Comparison of ENCODE assay signal across 8 cellular contexts in the genomic region with DNA sequence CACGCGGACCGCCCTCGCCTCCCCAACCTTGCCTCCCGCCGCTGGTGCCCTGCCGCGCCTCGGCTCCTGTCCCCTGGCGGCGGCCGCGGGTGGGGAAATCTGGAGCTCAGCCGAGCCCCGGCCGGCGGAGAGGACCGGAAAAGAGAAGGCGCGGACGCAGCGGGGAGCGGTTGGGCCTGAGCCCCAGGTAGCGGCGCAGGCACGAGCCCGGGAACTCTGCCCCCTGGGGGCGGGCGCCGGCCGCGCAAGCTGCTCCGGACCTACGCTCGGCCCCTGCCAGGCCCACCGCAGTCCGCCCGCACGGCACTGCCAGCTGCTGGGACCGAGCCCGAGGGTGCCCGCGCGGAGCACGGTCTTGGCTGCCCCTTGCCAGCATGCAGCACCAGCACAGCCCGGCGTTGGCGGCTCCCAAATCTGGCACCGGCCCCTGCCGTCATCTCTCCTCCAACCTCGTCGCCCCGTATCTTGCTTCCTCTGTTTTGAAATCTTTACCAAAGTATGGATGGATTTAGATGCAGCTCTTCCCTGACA. TPM values are rescaled to one million over a fixed set of nuclear protein-coding genes. Genes with fewer than 3 reads are reported as not detected.
DNase-seq lines count a peak whose midpoint lies in the region; ATAC-seq and TF ChIP-seq lines count a peak whose summit lies in the region.

A gene with protein sequence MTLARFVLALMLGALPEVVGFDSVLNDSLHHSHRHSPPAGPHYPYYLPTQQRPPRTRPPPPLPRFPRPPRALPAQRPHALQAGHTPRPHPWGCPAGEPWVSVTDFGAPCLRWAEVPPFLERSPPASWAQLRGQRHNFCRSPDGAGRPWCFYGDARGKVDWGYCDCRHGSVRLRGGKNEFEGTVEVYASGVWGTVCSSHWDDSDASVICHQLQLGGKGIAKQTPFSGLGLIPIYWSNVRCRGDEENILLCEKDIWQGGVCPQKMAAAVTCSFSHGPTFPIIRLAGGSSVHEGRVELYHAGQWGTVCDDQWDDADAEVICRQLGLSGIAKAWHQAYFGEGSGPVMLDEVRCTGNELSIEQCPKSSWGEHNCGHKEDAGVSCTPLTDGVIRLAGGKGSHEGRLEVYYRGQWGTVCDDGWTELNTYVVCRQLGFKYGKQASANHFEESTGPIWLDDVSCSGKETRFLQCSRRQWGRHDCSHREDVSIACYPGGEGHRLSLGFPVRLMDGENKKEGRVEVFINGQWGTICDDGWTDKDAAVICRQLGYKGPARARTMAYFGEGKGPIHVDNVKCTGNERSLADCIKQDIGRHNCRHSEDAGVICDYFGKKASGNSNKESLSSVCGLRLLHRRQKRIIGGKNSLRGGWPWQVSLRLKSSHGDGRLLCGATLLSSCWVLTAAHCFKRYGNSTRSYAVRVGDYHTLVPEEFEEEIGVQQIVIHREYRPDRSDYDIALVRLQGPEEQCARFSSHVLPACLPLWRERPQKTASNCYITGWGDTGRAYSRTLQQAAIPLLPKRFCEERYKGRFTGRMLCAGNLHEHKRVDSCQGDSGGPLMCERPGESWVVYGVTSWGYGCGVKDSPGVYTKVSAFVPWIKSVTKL (minus strand): TSS at position 161 of the 531 bp plus-strand sequence. CDS start 283 bp downstream, outside the sequence.

- H3K27ac Mint-ChIP-seq in CD4-positive, alpha-beta T cell: no peak within 1 kb of the TSS
- H3K27ac Mint-ChIP-seq in nephron progenitor cell: no peak within 1 kb of the TSS

- H3K4me3 Mint-ChIP-seq in CD4-positive, alpha-beta T cell: peak within 1 kb of the TSS; percentile 83
- H3K4me3 Mint-ChIP-seq in nephron progenitor cell: peak within 1 kb of the TSS; percentile 89

- CTCF ChIA-PET in CD4-positive, alpha-beta T cell (lab: Charles Lee): no interaction called here

- peak in 9 of 10 experiments; percentile 13 to 59 (median 33) for DNase-seq in CD4-positive, alpha-beta T cell
- DNase-seq in NOMO-1 treated with DMSO at 0.1 percent for 48 hours (lab: John Stamatoyannopoulos, UW; ENCODE audit: unreplicated experiment) (peak; percentile 79), fibroblast of peridontal ligament (ENCODE audit: extremely low read depth) (peak; percentile 69), nephron progenitor cell (peak; percentile 91), thoracic aorta (ENCODE audit: low spot score) (no peak)
- DNase-seq in activated T-cell treated with anti-CD3 and anti-CD28 coated beads, Interleukin-2, amount 50 U/mL, for 48 hours: peak; percentile 73 to 82

- H3K27ac ChIP-seq in CD4-positive, alpha-beta T cell (ENCODE audit: low read depth, low read length): no peak within 1 kb of the TSS
- no peak within 1 kb of the TSS for H3K27ac ChIP-seq in thoracic aorta

- POLR2A ChIA-PET in CD4-positive, alpha-beta T cell (lab: Charles Lee): no interaction called here

- H3K9me3 Mint-ChIP-seq in CD4-positive, alpha-beta T cell: no peaks in the 10 kb centered on the region
- H3K9me3 Mint-ChIP-seq in nephron progenitor cell: no peaks in the 10 kb centered on the region

- peaks cover 4 to 19% of the 10 kb centered on the region in 2 donors for H3K4me1 ChIP-seq in thoracic aorta (ENCODE audit: control insufficient read depth in 1 of 2, low read depth in 2 of 2)

- H3K36me3 ChIP-seq in thoracic aorta: no peaks in the 10 kb centered on the region

- peak; percentile 81 for ATAC-seq in CD4-positive, alpha-beta T cell (ENCODE audit: poor library complexity)
- ATAC-seq in GM19328 (IDR thresholded peaks at IDR 0.05; ENCODE audit: unreplicated experiment): peak; percentile 97
- peak; percentile 98 for ATAC-seq in HG03354 (IDR thresholded peaks at IDR 0.05; ENCODE audit: poor library complexity, severe bottlenecking, unreplicated experiment)
- no peak for ATAC-seq in thoracic aorta (ENCODE audit: insufficient number of reproducible peaks, low FRiP score, low read depth)

- peak; percentile 60 for TF ChIP-seq CTCF in CD4-positive, alpha-beta T cell (IDR thresholded peaks at IDR 0.05)
- TF ChIP-seq CTCF in nephron progenitor cell (IDR thresholded peaks at IDR 0.05) (peak; percentile 84), thoracic aorta (IDR thresholded peaks at IDR 0.05) (peak; percentile 57)

- H3K9me3 ChIP-seq in CD4-positive, alpha-beta T cell (ENCODE audit: control insufficient read depth, low read length): no peaks in the 10 kb centered on the region
- no peaks in the 10 kb centered on the region for H3K9me3 ChIP-seq in thoracic aorta

- H3K4me1 Mint-ChIP-seq in CD4-positive, alpha-beta T cell (ENCODE audit: low read depth): peaks cover 16% of the 10 kb centered on the region
- peaks cover 28% of the 10 kb centered on the region for H3K4me1 Mint-ChIP-seq in nephron progenitor cell

- peaks cover 86% of the 10 kb centered on the region for H3K27me3 ChIP-seq in CD4-positive, alpha-beta T cell (ENCODE audit: control insufficient read depth, insufficient read depth, low read length)
- peaks cover 15% of the 10 kb centered on the region for H3K27me3 ChIP-seq in thoracic aorta (replicated peaks; ENCODE audit: insufficient read depth)

- peaks cover 86% of the 10 kb centered on the region for H3K27me3 Mint-ChIP-seq in CD4-positive, alpha-beta T cell
- peaks cover 80% of the 10 kb centered on the region for H3K27me3 Mint-ChIP-seq in nephron progenitor cell (ENCODE audit: low read depth, poor library complexity)

- intact Hi-C loops in CD4-positive, alpha-beta T cell (cut with DNase I, micrococcal nuclease): loop anchor here (2.0 kb wide), 1 partner anchor 72 kb away; no protein-coding TSS in a partner anchor

- H3K36me3 Mint-ChIP-seq in CD4-positive, alpha-beta T cell (ENCODE audit: low read depth): no peaks in the 10 kb centered on the region
- H3K36me3 Mint-ChIP-seq in nephron progenitor cell (ENCODE audit: low read depth): no peaks in the 10 kb centered on the region

- peak within 1 kb of the TSS; percentile 55 for H3K4me3 ChIP-seq in thoracic aorta

RNA-seq across cellular contexts. Expression of the gene that starts here (rescaled TPM):
- total RNA-seq in CD4-positive, alpha-beta T cell: not detected
- total RNA-seq in thoracic aorta: under 1 TPM; 0.14 to 0.27 TPM

Comparison
In these comparisons a context has a peak if more than half of its experiments do, and no peak if none do; other contexts are left out.
1. Peak in DNase-seq and ATAC-seq in CD4-positive, alpha-beta T cell; RNA of the gene not detected or under 1 TPM.